Comparison of ENCODE assay signal across 15 cellular contexts in genomic region chr12:42987216-42987631, GRCh38.
DNase-seq lines count a peak whose midpoint lies in the region; TF ChIP-seq lines count a peak whose summit lies in the region.
"Had no signal": no experiment of that assay in that cellular context is flagged by ENCODE, and none has a peak within 500 bp of the region (broad histone marks: within the 10 kb centered on the region; RNA-seq: fewer than 3 reads in every experiment).

No MANE protein-coding gene starts in this region.

- no peak overlapping the region for H3K4me3 Mint-ChIP-seq in neural progenitor cell
- H3K4me3 Mint-ChIP-seq: activated CD8-positive, alpha-beta T cell treated with anti-CD3 and anti-CD28 coated beads, Interleukin-2, amount 10 ng/mL, durations not matched to agents 7 days and 5 days; activated T-helper 1 cell treated with anti-CD3 and anti-CD28 coated beads, Interleukin-12 subunit alpha, Interleukin-12 subunit beta, Interleukin-2, Interleukin-4 antibody, amounts not matched to agents 30 ng/mL and 10 ng/mL and 1 ng/mL, durations not matched to agents 14 hours and 24 hours and 36 hours; central memory CD8-positive, alpha-beta T cell; effector memory CD8-positive, alpha-beta T cell had no signal

- H3K9ac ChIP-seq in endocrine pancreas (ENCODE audit: control insufficient read depth, insufficient read depth, low read length) (no peak overlapping the region), neural progenitor cell (no peak overlapping the region)

- no peaks in the 10 kb centered on the region for H3K27me3 Mint-ChIP-seq in neural progenitor cell (ENCODE audit: insufficient read depth, low read depth)
- H3K27me3 Mint-ChIP-seq: central memory CD8-positive, alpha-beta T cell; effector memory CD8-positive, alpha-beta T cell had no signal

- H3K79me2 ChIP-seq in neural progenitor cell (ENCODE audit: low read depth), result no peaks in the 10 kb centered on the region

- H3K4me3 ChIP-seq in endocrine pancreas (ENCODE audit: control insufficient read depth, insufficient read depth, low read length) (peak overlapping the region; percentile 66), neural progenitor cell (no peak overlapping the region)

- peak; percentile 51 for DNase-seq in Daoy (ENCODE audit: low read depth)
- peak; percentile 22 for DNase-seq in NCI-H2227 treated with DMSO at 0.1 percent for 48 hours (lab: John Stamatoyannopoulos, UW)
- no peak for DNase-seq in neural progenitor cell (ENCODE audit: low spot score)
- no peak for DNase-seq in NCI-H187 (lab: John Stamatoyannopoulos, UW)
- DNase-seq in kidney glomerular epithelial cell (lab: John Stamatoyannopoulos, UW), result no peak
- no peak for DNase-seq in HUDEP-2 (lab: John Stamatoyannopoulos, UW; ENCODE audit: unreplicated experiment in 76 of 76)
- DNase-seq in activated CD4-positive, alpha-beta T cell treated with anti-CD3 and anti-CD28 coated beads, Interleukin-2, amount 50 U/mL, for 4 hours, result no peak
- DNase-seq: activated CD8-positive, alpha-beta T cell treated with anti-CD3 and anti-CD28 coated beads, Interleukin-2, amount 10 ng/mL, durations not matched to agents 7 days and 5 days; effector memory CD8-positive, alpha-beta T cell; foreskin keratinocyte; left ventricle myocardium superior; NCI-H226 had no signal

- H3K27ac ChIP-seq in neural progenitor cell, result peak overlapping the region; percentile 68
- H3K27ac ChIP-seq: foreskin keratinocyte had no signal

- no peaks in the 10 kb centered on the region for H3K27me3 ChIP-seq in endocrine pancreas (ENCODE audit: control insufficient read depth, insufficient read depth, low read length)
- H3K27me3 ChIP-seq in neural progenitor cell, result no peaks in the 10 kb centered on the region
- H3K27me3 ChIP-seq: foreskin keratinocyte had no signal

- peaks cover 13% of the 10 kb centered on the region for H3K4me1 Mint-ChIP-seq in neural progenitor cell
- H3K4me1 Mint-ChIP-seq: central memory CD8-positive, alpha-beta T cell had no signal

- H3K36me3 ChIP-seq in endocrine pancreas (ENCODE audit: control insufficient read depth, insufficient read depth, low read length), result no peaks in the 10 kb centered on the region
- no peaks in the 10 kb centered on the region for H3K36me3 ChIP-seq in neural progenitor cell

- H3K4me1 ChIP-seq in endocrine pancreas (ENCODE audit: control insufficient read depth, insufficient read depth, low read length), result peaks cover 5% of the 10 kb centered on the region
- peaks cover 31% of the 10 kb centered on the region for H3K4me1 ChIP-seq in neural progenitor cell

- H3K27ac Mint-ChIP-seq in neural progenitor cell, result no peak overlapping the region
- H3K27ac Mint-ChIP-seq: activated CD8-positive, alpha-beta T cell treated with anti-CD3 and anti-CD28 coated beads, Interleukin-2, amount 10 ng/mL, durations not matched to agents 7 days and 5 days; activated T-helper 1 cell treated with anti-CD3 and anti-CD28 coated beads, Interleukin-12 subunit alpha, Interleukin-12 subunit beta, Interleukin-2, Interleukin-4 antibody, amounts not matched to agents 30 ng/mL and 10 ng/mL and 1 ng/mL, durations not matched to agents 14 hours and 24 hours and 36 hours; effector memory CD8-positive, alpha-beta T cell had no signal

- no peaks in the 10 kb centered on the region for H3K36me3 Mint-ChIP-seq in neural progenitor cell

- H4K20me1 ChIP-seq in neural progenitor cell (ENCODE audit: low read depth), result no peaks in the 10 kb centered on the region

- TF ChIP-seq CTCF in neural progenitor cell (IDR thresholded peaks at IDR 0.05), result no peak

- H3K9me3 Mint-ChIP-seq in neural progenitor cell, result no peaks in the 10 kb centered on the region
- H3K9me3 Mint-ChIP-seq: activated T-helper 1 cell treated with anti-CD3 and anti-CD28 coated beads, Interleukin-12 subunit alpha, Interleukin-12 subunit beta, Interleukin-2, Interleukin-4 antibody, amounts not matched to agents 30 ng/mL and 10 ng/mL and 1 ng/mL, durations not matched to agents 14 hours and 24 hours and 36 hours had no signal

- H3F3A ChIP-seq in neural progenitor cell (ENCODE audit: low read depth), result peaks cover 28% of the 10 kb centered on the region

- peak overlapping the region; percentile 52 for H3K4me2 ChIP-seq in neural progenitor cell

- peak overlapping the region; percentile 81 for H2AFZ ChIP-seq in neural progenitor cell (replicated peaks)

- no peaks in the 10 kb centered on the region for H3K9me3 ChIP-seq in endocrine pancreas (ENCODE audit: control insufficient read depth, low read length)
- H3K9me3 ChIP-seq in neural progenitor cell (ENCODE audit: low read depth), result no peaks in the 10 kb centered on the region

Comparison
In these comparisons a context has a peak if more than half of its experiments do, and no peak if none do; other contexts are left out.
1. DNase-seq: peak in Daoy (single experiment) and NCI-H2227 treated with DMSO at 0.1 percent for 48 hours (single experiment); none in neural progenitor cell (single experiment), NCI-H187 (0 of 2), kidney glomerular epithelial cell (single experiment), HUDEP-2 (0 of 76) and activated CD4-positive, alpha-beta T cell treated with anti-CD3 and anti-CD28 coated beads, Interleukin-2, amount 50 U/mL, for 4 hours (0 of 2).